Comparison of ENCODE assay signal across 1 cellular context in the genomic region with DNA sequence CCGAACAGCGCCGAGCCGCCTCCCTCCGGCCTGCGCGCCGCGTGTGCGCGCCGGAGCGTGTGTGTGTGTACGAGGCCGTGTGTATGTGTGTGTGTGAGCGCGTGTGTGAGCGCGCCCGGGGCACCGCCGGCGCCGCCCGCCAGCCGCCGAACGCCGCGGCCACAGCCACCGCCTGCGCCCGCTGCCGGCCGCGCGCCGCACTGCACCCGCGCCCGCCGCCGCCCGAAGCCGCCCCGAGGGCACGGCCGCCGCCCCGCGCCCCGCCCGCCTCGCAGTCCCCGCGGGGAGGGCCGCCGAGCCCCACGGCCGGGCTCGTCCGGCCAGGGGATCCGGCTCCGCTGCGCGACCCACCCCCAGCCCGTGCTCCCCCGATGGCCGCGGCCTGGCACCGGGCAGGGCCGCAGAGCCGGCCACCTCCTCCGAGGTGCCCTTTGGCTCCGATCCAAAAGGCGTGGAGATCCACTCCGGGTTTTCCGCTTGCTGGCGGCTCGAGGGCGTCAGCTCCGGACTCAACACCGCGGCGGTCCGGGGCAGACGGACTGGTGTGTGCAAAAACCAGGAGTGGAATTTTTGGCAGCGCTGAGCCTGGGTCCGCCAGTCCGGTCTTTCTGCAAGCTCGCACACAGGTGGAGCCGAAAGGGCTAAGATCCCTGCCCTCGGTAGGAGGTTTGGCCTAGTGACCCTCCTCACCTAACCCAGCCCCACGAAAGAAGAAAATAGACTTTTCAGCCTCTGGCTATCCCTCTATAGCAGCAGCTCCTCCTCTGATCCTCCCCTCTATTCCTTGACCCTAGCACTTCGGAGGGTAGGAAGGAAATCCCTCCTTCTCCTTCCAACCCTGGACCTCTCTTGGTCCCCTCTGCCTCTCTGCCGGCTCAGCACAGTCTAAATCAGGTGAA.
TF ChIP-seq lines count a peak whose summit lies in the region.

A gene with protein sequence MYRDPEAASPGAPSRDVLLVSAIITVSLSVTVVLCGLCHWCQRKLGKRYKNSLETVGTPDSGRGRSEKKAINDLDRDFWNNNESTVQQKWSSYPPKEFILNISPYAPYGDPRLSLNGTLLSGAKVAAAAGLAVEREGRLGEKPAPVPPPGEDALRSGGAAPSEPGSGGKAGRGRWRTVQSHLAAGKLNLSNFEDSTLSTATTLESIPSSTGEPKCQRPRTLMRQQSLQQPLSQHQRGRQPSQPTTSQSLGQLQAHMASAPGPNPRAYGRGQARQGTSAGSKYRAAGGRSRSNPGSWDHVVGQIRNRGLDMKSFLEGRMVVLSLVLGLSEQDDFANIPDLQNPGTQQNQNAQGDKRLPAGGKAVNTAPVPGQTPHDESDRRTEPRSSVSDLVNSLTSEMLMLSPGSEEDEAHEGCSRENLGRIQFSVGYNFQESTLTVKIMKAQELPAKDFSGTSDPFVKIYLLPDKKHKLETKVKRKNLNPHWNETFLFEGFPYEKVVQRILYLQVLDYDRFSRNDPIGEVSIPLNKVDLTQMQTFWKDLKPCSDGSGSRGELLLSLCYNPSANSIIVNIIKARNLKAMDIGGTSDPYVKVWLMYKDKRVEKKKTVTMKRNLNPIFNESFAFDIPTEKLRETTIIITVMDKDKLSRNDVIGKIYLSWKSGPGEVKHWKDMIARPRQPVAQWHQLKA (minus strand): TSS at position 47 of the 899 bp plus-strand sequence. CDS start 256 bp downstream, outside the sequence.

TF ChIP-seq in K562, 482 proteins besides CTCF, POLR2A, EP300 and RAD21 (continued from another document and continues in another):
- TF ChIP-seq, protein P1, sequence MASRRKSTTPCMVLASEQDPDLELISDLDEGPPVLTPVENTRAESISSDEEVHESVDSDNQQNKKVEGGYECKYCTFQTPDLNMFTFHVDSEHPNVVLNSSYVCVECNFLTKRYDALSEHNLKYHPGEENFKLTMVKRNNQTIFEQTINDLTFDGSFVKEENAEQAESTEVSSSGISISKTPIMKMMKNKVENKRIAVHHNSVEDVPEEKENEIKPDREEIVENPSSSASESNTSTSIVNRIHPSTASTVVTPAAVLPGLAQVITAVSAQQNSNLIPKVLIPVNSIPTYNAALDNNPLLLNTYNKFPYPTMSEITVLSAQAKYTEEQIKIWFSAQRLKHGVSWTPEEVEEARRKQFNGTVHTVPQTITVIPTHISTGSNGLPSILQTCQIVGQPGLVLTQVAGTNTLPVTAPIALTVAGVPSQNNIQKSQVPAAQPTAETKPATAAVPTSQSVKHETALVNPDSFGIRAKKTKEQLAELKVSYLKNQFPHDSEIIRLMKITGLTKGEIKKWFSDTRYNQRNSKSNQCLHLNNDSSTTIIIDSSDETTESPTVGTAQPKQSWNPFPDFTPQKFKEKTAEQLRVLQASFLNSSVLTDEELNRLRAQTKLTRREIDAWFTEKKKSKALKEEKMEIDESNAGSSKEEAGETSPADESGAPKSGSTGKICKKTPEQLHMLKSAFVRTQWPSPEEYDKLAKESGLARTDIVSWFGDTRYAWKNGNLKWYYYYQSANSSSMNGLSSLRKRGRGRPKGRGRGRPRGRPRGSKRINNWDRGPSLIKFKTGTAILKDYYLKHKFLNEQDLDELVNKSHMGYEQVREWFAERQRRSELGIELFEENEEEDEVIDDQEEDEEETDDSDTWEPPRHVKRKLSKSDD (conservative IDR thresholded peaks at IDR 0.05; ENCODE audit: low read length), result no peak
- TF ChIP-seq CHD2 (IDR thresholded peaks at IDR 0.05; ENCODE audit: low read depth, low read length), result 0 out of 2 replicates have a peak, but pooled peaks have one; percentile 16
- TF ChIP-seq, protein P2, sequence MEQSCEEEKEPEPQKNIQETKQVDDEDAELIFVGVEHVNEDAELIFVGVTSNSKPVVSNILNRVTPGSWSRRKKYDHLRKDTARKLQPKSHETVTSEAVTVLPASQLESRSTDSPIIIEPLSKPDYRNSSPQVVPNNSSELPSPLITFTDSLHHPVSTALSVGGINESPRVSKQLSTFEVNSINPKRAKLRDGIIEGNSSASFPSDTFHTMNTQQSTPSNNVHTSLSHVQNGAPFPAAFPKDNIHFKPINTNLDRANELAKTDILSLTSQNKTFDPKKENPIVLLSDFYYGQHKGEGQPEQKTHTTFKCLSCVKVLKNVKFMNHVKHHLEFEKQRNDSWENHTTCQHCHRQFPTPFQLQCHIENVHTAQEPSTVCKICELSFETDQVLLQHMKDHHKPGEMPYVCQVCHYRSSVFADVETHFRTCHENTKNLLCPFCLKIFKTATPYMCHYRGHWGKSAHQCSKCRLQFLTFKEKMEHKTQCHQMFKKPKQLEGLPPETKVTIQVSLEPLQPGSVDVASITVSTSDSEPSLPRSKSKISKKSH (CRISPR knock-in tag; IDR thresholded peaks at IDR 0.05), result no peak
- no peak for TF ChIP-seq ADNP (tag; IDR thresholded peaks at IDR 0.05)
- TF ChIP-seq NR4A1 (CRISPR knock-in tag; IDR thresholded peaks at IDR 0.05), result no peak
- 0 out of 2 replicates have a peak, but pooled peaks have one; percentile 38 for TF ChIP-seq NR4A1 (tag; IDR thresholded peaks at IDR 0.05)
- TF ChIP-seq SRSF9 (IDR thresholded peaks at IDR 0.05; ENCODE audit: borderline replicate concordance, low read depth, low read length), result no peak
- TF ChIP-seq GABPB2 (CRISPR knock-in tag; conservative IDR thresholded peaks at IDR 0.05), result no peak
- TF ChIP-seq, protein P3, sequence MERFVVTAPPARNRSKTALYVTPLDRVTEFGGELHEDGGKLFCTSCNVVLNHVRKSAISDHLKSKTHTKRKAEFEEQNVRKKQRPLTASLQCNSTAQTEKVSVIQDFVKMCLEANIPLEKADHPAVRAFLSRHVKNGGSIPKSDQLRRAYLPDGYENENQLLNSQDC (CRISPR knock-in tag; IDR thresholded peaks at IDR 0.05), result peak; percentile 61; the same call in 1 of the 2 replicates
- TF ChIP-seq ZFP36 (IDR thresholded peaks at IDR 0.05; ENCODE audit: low read depth, low read length, partially characterized antibody), result no peak
- TF ChIP-seq GTF2F1 (IDR thresholded peaks at IDR 0.05; ENCODE audit: low read depth, low read length), result no peak
- TF ChIP-seq ZKSCAN8 (CRISPR knock-in tag; IDR thresholded peaks at IDR 0.05), result no peak
- TF ChIP-seq, protein P4, sequence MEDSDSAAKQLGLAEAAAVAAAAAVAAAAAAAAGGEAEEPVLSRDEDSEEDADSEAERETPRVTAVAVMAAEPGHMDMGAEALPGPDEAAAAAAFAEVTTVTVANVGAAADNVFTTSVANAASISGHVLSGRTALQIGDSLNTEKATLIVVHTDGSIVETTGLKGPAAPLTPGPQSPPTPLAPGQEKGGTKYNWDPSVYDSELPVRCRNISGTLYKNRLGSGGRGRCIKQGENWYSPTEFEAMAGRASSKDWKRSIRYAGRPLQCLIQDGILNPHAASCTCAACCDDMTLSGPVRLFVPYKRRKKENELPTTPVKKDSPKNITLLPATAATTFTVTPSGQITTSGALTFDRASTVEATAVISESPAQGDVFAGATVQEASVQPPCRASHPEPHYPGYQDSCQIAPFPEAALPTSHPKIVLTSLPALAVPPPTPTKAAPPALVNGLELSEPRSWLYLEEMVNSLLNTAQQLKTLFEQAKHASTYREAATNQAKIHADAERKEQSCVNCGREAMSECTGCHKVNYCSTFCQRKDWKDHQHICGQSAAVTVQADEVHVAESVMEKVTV (CRISPR knock-in tag; IDR thresholded peaks at IDR 0.05), result peak; percentile 35; the same call in 1 of the 2 replicates
- TF ChIP-seq POLR3A (IDR thresholded peaks at IDR 0.05; ENCODE audit: borderline replicate concordance, extremely low read depth, insufficient read depth, insufficient read length), result no peak
- TF ChIP-seq, protein P5, sequence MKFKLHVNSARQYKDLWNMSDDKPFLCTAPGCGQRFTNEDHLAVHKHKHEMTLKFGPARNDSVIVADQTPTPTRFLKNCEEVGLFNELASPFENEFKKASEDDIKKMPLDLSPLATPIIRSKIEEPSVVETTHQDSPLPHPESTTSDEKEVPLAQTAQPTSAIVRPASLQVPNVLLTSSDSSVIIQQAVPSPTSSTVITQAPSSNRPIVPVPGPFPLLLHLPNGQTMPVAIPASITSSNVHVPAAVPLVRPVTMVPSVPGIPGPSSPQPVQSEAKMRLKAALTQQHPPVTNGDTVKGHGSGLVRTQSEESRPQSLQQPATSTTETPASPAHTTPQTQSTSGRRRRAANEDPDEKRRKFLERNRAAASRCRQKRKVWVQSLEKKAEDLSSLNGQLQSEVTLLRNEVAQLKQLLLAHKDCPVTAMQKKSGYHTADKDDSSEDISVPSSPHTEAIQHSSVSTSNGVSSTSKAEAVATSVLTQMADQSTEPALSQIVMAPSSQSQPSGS (CRISPR knock-in tag; IDR thresholded peaks at IDR 0.05), result no peak
- no peak for TF ChIP-seq ZNF695 (CRISPR knock-in tag; IDR thresholded peaks at IDR 0.05)
- no peak for TF ChIP-seq ZC3H8 (IDR thresholded peaks at IDR 0.05)
- TF ChIP-seq SNRNP70 (optimal IDR thresholded peaks at IDR 0.05; ENCODE audit: low read depth, low read length), result no peak
- no peak for TF ChIP-seq RBM25 (IDR thresholded peaks at IDR 0.05; ENCODE audit: low read depth, low read length, severe bottlenecking)
- peak; percentile 42 for TF ChIP-seq HMGN3 (IDR thresholded peaks at IDR 0.05; ENCODE audit: borderline replicate concordance, extremely low read depth, insufficient read length, low read depth, low read length)
- no peak for TF ChIP-seq CHD1 (IDR thresholded peaks at IDR 0.05; ENCODE audit: low read length)
- TF ChIP-seq, protein P6, sequence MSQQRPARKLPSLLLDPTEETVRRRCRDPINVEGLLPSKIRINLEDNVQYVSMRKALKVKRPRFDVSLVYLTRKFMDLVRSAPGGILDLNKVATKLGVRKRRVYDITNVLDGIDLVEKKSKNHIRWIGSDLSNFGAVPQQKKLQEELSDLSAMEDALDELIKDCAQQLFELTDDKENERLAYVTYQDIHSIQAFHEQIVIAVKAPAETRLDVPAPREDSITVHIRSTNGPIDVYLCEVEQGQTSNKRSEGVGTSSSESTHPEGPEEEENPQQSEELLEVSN (IDR thresholded peaks at IDR 0.05; ENCODE audit: borderline replicate concordance in 1 of 2, extremely low read depth in 1 of 2, insufficient read depth in 1 of 2, insufficient read length in 1 of 2, low read depth in 1 of 2, low read length in 1 of 2, poor library complexity in 1 of 2, severe bottlenecking in 1 of 2), result peak; percentile 47 to 81
- no peak for TF ChIP-seq DPF2 (IDR thresholded peaks at IDR 0.05)
- no peak for TF ChIP-seq DACH1 (IDR thresholded peaks at IDR 0.05; ENCODE audit: partially characterized antibody)
- no peak for TF ChIP-seq WHSC1 (IDR thresholded peaks at IDR 0.05; ENCODE audit: low read length)
- no peak for TF ChIP-seq ZNF232 (CRISPR knock-in tag; IDR thresholded peaks at IDR 0.05)
- no peak for TF ChIP-seq HSF4 (CRISPR knock-in tag; IDR thresholded peaks at IDR 0.05; ENCODE audit: borderline replicate concordance)
- no peak for TF ChIP-seq ZFP1 (CRISPR knock-in tag; IDR thresholded peaks at IDR 0.05)
- TF ChIP-seq HMG20B (CRISPR knock-in tag; IDR thresholded peaks at IDR 0.05), result no peak
- TF ChIP-seq, protein P7, sequence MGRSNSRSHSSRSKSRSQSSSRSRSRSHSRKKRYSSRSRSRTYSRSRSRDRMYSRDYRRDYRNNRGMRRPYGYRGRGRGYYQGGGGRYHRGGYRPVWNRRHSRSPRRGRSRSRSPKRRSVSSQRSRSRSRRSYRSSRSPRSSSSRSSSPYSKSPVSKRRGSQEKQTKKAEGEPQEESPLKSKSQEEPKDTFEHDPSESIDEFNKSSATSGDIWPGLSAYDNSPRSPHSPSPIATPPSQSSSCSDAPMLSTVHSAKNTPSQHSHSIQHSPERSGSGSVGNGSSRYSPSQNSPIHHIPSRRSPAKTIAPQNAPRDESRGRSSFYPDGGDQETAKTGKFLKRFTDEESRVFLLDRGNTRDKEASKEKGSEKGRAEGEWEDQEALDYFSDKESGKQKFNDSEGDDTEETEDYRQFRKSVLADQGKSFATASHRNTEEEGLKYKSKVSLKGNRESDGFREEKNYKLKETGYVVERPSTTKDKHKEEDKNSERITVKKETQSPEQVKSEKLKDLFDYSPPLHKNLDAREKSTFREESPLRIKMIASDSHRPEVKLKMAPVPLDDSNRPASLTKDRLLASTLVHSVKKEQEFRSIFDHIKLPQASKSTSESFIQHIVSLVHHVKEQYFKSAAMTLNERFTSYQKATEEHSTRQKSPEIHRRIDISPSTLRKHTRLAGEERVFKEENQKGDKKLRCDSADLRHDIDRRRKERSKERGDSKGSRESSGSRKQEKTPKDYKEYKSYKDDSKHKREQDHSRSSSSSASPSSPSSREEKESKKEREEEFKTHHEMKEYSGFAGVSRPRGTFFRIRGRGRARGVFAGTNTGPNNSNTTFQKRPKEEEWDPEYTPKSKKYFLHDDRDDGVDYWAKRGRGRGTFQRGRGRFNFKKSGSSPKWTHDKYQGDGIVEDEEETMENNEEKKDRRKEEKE (IDR thresholded peaks at IDR 0.05; ENCODE audit: borderline replicate concordance in 1 of 2, control insufficient read depth in 1 of 2, low read depth in 2 of 2, low read length in 1 of 2), result no peak
- TF ChIP-seq ZBTB17 (CRISPR knock-in tag; IDR thresholded peaks at IDR 0.05), result peak; percentile 46; the same call in 1 of the 2 replicates
- TF ChIP-seq MED1 (CRISPR knock-in tag; IDR thresholded peaks at IDR 0.05; ENCODE audit: borderline replicate concordance), result no peak
- TF ChIP-seq BRF1 (IDR thresholded peaks at IDR 0.05; ENCODE audit: borderline replicate concordance, extremely low read depth, insufficient read length), result no peak
- TF ChIP-seq, protein P8, sequence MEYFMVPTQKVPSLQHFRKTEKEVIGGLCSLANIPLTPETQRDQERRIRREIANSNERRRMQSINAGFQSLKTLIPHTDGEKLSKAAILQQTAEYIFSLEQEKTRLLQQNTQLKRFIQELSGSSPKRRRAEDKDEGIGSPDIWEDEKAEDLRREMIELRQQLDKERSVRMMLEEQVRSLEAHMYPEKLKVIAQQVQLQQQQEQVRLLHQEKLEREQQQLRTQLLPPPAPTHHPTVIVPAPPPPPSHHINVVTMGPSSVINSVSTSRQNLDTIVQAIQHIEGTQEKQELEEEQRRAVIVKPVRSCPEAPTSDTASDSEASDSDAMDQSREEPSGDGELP (CRISPR knock-in tag; IDR thresholded peaks at IDR 0.05; ENCODE audit: borderline replicate concordance), result peak; percentile 65; the same call in 1 of the 2 replicates
- TF ChIP-seq TRIM24 (IDR thresholded peaks at IDR 0.05), result peak in 1 of 2 experiments; percentile 29; a peak in 1 of 4 replicates
- TF ChIP-seq, protein P9, sequence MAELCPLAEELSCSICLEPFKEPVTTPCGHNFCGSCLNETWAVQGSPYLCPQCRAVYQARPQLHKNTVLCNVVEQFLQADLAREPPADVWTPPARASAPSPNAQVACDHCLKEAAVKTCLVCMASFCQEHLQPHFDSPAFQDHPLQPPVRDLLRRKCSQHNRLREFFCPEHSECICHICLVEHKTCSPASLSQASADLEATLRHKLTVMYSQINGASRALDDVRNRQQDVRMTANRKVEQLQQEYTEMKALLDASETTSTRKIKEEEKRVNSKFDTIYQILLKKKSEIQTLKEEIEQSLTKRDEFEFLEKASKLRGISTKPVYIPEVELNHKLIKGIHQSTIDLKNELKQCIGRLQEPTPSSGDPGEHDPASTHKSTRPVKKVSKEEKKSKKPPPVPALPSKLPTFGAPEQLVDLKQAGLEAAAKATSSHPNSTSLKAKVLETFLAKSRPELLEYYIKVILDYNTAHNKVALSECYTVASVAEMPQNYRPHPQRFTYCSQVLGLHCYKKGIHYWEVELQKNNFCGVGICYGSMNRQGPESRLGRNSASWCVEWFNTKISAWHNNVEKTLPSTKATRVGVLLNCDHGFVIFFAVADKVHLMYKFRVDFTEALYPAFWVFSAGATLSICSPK (IDR thresholded peaks at IDR 0.05; ENCODE audit: borderline replicate concordance), result no peak
- no peak for TF ChIP-seq MCM5 (IDR thresholded peaks at IDR 0.05; ENCODE audit: low read depth)
- TF ChIP-seq CAMTA2 (CRISPR knock-in tag; conservative IDR thresholded peaks at IDR 0.05), result no peak
- TF ChIP-seq ARID2 (IDR thresholded peaks at IDR 0.05), result no peak
